ENCODE assay signal across 9 cellular contexts in the genomic region with DNA sequence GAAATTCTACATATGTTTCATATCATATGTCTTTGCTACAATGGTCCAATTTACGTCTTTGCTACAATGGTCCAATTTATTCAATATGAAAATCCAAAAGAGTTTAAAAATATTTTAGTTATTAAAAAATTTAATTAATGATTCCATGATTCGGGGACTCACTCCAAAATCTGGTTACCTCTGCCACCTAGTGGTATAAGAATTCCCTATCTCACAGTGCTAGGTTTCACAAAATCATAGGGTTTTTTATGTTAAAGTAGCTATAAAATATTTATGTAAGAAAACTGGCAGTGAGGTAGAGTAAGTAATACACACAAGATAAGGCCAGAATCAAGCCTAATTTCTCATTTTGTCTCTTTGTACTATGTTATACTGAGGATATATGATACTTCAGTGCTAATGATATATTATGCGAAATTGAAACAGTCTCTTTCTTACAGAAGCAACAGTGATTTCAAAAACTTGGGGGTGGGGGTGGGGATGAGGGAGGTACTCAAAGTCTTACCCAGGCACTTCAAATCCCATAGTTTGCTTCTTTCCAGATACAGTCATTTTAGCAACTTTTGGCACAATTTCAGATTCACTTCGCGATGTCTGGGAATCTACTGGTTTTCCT.
DNase-seq lines count a peak whose midpoint lies in the region; FAIRE-seq and TF ChIP-seq lines count a peak whose summit lies in the region.
"Had no signal": no experiment of that assay in that cellular context is flagged by ENCODE, and none has a peak within 500 bp of the region (broad histone marks: within the 10 kb centered on the region; RNA-seq: fewer than 3 reads in every experiment).

No MANE protein-coding gene starts in this region.

- peak; percentile 79 for FAIRE-seq in endometrium (lab: Jason Lieb, UNC)

- peak; percentile 29 for DNase-seq in DMS53 (lab: John Stamatoyannopoulos, UW)
- DNase-seq in DMS53 treated with DMSO at 0.1 percent for 48 hours (lab: John Stamatoyannopoulos, UW; ENCODE audit: unreplicated experiment): no peak
- DNase-seq in NB4 (ENCODE audit: low read depth): peak; percentile 26
- no peak for DNase-seq in retinal pigment epithelial cell (ENCODE audit: low read depth)
- no peak for DNase-seq in SHP77 (lab: John Stamatoyannopoulos, UW)
- DNase-seq in NCI-H748 (lab: John Stamatoyannopoulos, UW; ENCODE audit: unreplicated experiment): no peak
- DNase-seq in middle frontal gyrus (ENCODE audit: extremely low spot score, low spot score): no peak

- no peak for TF ChIP-seq POLR2A in NB4 (IDR thresholded peaks at IDR 0.05; ENCODE audit: extremely low read depth, insufficient read length)

- H3K4me3 ChIP-seq in NB4 (ENCODE audit: low read depth, low read length) (no peak overlapping the region), retinal pigment epithelial cell (ENCODE audit: low read length) (no peak overlapping the region)
- H3K4me3 ChIP-seq: BLaER1 had no signal

- TF ChIP-seq CTCF in NB4 (IDR thresholded peaks at IDR 0.05; ENCODE audit: low read depth, low read length) (peak; percentile 57), retinal pigment epithelial cell (conservative IDR thresholded peaks at IDR 0.05; ENCODE audit: low read depth, low read length) (peak; percentile 63)

Comparison
In these comparisons a context has a peak if more than half of its experiments do, and no peak if none do; other contexts are left out.
1. DNase-seq: peak in DMS53 (single experiment) and NB4 (single experiment); none in DMS53 treated with DMSO at 0.1 percent for 48 hours (single experiment), retinal pigment epithelial cell (single experiment), SHP77 (0 of 2), NCI-H748 (single experiment) and middle frontal gyrus (single experiment).